In the genomic region with DNA sequence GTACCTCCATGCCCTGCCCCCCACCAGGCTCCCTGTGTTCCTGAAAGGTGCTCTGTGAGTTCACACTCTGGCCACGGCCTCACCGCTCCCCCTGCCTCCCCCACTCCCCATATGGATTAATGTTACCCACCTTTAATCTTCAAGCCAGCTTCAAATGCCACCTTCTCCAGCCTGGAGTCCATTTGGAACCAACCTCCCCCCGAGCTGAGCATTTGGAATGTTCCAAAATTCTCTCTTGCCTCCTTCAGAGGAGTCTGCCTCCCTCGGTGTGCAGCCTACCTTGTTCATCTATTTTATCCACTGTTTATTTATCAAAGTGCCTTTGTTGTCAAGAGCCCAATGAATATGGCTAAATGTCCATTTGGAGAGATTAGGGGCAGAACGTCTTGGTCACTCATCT, we compare ENCODE assay signal across 19 cellular contexts.
"Had no signal": no experiment of that assay in that cellular context is flagged by ENCODE, and none has a peak within 500 bp of the region (broad histone marks: within the 10 kb centered on the region; RNA-seq: fewer than 3 reads in every experiment).

No MANE protein-coding gene starts in this region.

- H3K9ac ChIP-seq: parathyroid adenoma had no signal

- DNase-seq: activated B cell treated with CpG ODN at 0.5 μM for 24 hours; activated CD4-positive, alpha-beta T cell treated with anti-CD3 and anti-CD28 coated beads for 48 hours; activated CD8-positive, alpha-beta T cell treated with anti-CD3 and anti-CD28 coated beads, Interleukin-2, amount 10 ng/mL, durations not matched to agents 7 days and 5 days; activated naive CD4-positive, alpha-beta T cell treated with Interleukin-2 at 50 U/mL for 16 hours; activated naive CD8-positive, alpha-beta T cell treated with anti-CD3 and anti-CD28 coated beads, Interleukin-2, amount 10 ng/mL, durations not matched to agents 7 days and 5 days; activated T-cell treated with anti-CD3 and anti-CD28 coated beads, Interleukin-2, amount 50 U/mL, for 24 hours; amygdala; body of pancreas; caudate nucleus; dorsolateral prefrontal cortex; gastrocnemius medialis; immature natural killer cell; naive thymus-derived CD8-positive, alpha-beta T cell; stimulated activated CD8-positive, alpha-beta memory T cell treated with anti-CD3 and anti-CD28 coated beads, Interleukin-4, amount 100 ng/mL, for 48 hours; stimulated activated naive CD4-positive, alpha-beta T cell; T-cell; thyroid gland had no signal

- H3K4me3 ChIP-seq: body of pancreas, dorsolateral prefrontal cortex, gastrocnemius medialis, heart left ventricle, thyroid gland had no signal

- H2AFZ ChIP-seq: parathyroid adenoma had no signal

- ATAC-seq: activated CD8-positive, alpha-beta T cell treated with anti-CD3 and anti-CD28 coated beads, Interleukin-2, amount 10 ng/mL, durations not matched to agents 7 days and 5 days; body of pancreas; gastrocnemius medialis; heart left ventricle; naive thymus-derived CD8-positive, alpha-beta T cell; T-cell had no signal

- H3K27ac ChIP-seq: body of pancreas, dorsolateral prefrontal cortex, gastrocnemius medialis, heart left ventricle, parathyroid adenoma, thyroid gland had no signal

- H3K4me1 ChIP-seq: parathyroid adenoma had no signal

- H3K9me3 ChIP-seq: body of pancreas, gastrocnemius medialis, heart left ventricle, thyroid gland had no signal

- H3K27me3 ChIP-seq: body of pancreas, dorsolateral prefrontal cortex, gastrocnemius medialis, heart left ventricle, thyroid gland had no signal
